ENCODE assay signal across 1 cellular context in the genomic region with DNA sequence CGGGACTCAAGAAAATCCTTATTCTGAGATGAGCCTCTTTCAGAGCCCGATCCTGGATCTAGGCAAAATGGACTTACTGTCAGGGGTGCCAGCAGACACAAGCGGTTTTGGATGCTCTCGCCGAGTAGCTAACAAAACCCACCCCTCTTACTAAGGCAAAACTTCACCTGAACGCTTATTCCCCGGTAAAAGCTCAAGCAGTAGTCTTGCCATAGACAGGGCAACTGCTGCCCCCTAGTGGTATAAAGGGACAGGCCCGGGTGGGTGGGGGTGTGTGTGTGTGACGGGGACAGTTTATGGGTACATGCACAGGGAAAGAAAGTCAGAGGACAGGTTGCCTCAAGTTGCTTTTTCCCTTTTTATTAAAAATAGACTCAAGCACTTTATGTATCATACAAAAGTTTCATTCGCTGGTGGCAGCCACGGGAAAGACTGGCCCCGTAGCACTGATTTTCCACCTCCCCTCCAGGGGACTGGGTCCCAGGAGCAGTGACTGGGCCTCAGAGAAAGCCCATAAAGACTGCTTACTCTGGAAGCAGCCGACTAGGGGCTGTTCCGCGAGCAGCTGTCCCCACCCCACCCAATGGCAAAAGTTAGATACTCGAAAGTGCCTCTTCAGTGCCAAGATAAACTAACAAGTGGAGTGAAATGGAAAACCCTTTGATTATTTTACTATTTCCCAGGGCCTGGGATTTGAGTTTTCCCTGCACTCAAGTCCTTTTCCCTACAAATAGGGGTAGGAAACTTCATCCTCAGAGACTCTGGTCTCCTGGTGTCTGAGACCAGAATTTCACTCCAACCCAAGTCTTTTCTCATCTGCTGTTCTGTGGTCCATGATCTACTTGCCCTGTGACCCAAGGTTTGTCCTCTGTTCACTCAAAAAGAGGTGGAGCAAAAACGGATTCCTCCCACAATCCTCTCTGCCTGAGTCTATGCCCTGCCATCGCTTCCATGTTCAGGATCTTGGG.
TF ChIP-seq lines count a peak whose summit lies in the region.

No MANE protein-coding gene starts in this region.

TF ChIP-seq in GM23338, 12 proteins besides CTCF, POLR2A, EP300 and RAD21 (continued from another document):
- no peak for TF ChIP-seq ZNF462 (CRISPR knock-in tag; IDR thresholded peaks at IDR 0.05)
